ENCODE assay signal across 8 cellular contexts in the genomic region with DNA sequence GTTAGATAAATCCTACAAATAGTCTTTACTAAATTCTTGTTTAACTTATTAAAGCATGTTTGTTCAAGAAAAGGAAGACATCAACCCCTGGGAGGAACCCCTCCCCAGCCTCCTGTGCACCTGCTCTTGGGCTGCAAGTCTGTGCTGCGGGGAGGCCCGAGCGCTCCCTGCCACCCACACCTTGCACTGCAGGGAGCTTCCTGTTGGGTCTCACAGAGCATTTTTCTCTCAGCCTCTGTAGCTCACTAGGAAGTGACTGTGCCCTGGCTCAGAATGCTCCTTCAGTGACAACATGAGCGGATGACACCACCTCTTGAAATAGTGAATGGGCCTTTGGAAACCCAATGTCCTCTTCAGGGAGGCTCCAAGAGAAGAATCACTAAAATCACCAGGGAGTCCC.
DNase-seq lines count a peak whose midpoint lies in the region; ATAC-seq, FAIRE-seq and TF ChIP-seq lines count a peak whose summit lies in the region.
"Not testable (repeated sequence)": the region's sequence is repeated elsewhere in the genome, so short reads cannot be mapped to it uniquely, and the experiment has no call there.

No MANE protein-coding gene starts in this region.

- not testable (repeated sequence) for H3K36me3 Mint-ChIP-seq in activated naive CD4-positive, alpha-beta T cell treated with anti-CD3 and anti-CD28 coated beads, Interleukin-2, amount 50 U/mL, for 72 hours; stimulated activated memory B cell treated with anti-CD40 and anti-IgM and Interleukin-4, amounts not matched to agents 10 μg/mL and 1 μg/mL and 100 μg/mL, for 72 hours

- not testable (repeated sequence) for H3K9me3 Mint-ChIP-seq in activated naive CD4-positive, alpha-beta T cell treated with anti-CD3 and anti-CD28 coated beads, Interleukin-2, amount 50 U/mL, for 72 hours; stimulated activated memory B cell treated with anti-CD40 and anti-IgM and Interleukin-4, amounts not matched to agents 10 μg/mL and 1 μg/mL and 100 μg/mL, for 72 hours

- not testable (repeated sequence) for H3K27me3 Mint-ChIP-seq in stimulated activated memory B cell treated with anti-CD40 and anti-IgM and Interleukin-4, amounts not matched to agents 10 μg/mL and 1 μg/mL and 100 μg/mL, for 72 hours

- ATAC-seq in GM19023 (IDR thresholded peaks at IDR 0.05; ENCODE audit: unreplicated experiment) (peak; percentile 69), GM21390 (IDR thresholded peaks at IDR 0.05; ENCODE audit: unreplicated experiment) (peak; percentile 73), HG02678 (IDR thresholded peaks at IDR 0.05; ENCODE audit: unreplicated experiment) (peak; percentile 82), HG03066 (IDR thresholded peaks at IDR 0.05; ENCODE audit: low read depth, unreplicated experiment) (peak; percentile 72), HG03469 (IDR thresholded peaks at IDR 0.05; ENCODE audit: unreplicated experiment) (peak; percentile 78)
- ATAC-seq in activated naive CD4-positive, alpha-beta T cell treated with anti-CD3 and anti-CD28 coated beads, Interleukin-2, amount 50 U/mL, for 72 hours: peak; percentile 80 to 82
- peak; percentile 79 for ATAC-seq in stimulated activated memory B cell treated with anti-CD40 and anti-IgM and Interleukin-4, amounts not matched to agents 10 μg/mL and 1 μg/mL and 100 μg/mL, for 72 hours

- not testable (repeated sequence) for TF ChIP-seq POLR2A in GM12892 (IDR thresholded peaks at IDR 0.05; ENCODE audit: low read depth, low read length)

- H3K4me3 Mint-ChIP-seq in stimulated activated memory B cell treated with anti-CD40 and anti-IgM and Interleukin-4, amounts not matched to agents 10 μg/mL and 1 μg/mL and 100 μg/mL, for 72 hours: not testable (repeated sequence)

- H3K27ac Mint-ChIP-seq in activated naive CD4-positive, alpha-beta T cell treated with anti-CD3 and anti-CD28 coated beads, Interleukin-2, amount 50 U/mL, for 72 hours; stimulated activated memory B cell treated with anti-CD40 and anti-IgM and Interleukin-4, amounts not matched to agents 10 μg/mL and 1 μg/mL and 100 μg/mL, for 72 hours: not testable (repeated sequence)

- not testable (repeated sequence) for H3K4me1 Mint-ChIP-seq in stimulated activated memory B cell treated with anti-CD40 and anti-IgM and Interleukin-4, amounts not matched to agents 10 μg/mL and 1 μg/mL and 100 μg/mL, for 72 hours

- FAIRE-seq in GM12892 (lab: Jason Lieb, UNC): peak; percentile 88

- not testable (repeated sequence) for DNase-seq in GM12892 (ENCODE audit: insufficient read length); activated naive CD4-positive, alpha-beta T cell treated with anti-CD3 and anti-CD28 coated beads, Interleukin-2, amount 50 U/mL, for 72 hours (ENCODE audit: low spot score in 2 of 2)
